Comparison of ENCODE assay signal across 7 cellular contexts in the genomic region with DNA sequence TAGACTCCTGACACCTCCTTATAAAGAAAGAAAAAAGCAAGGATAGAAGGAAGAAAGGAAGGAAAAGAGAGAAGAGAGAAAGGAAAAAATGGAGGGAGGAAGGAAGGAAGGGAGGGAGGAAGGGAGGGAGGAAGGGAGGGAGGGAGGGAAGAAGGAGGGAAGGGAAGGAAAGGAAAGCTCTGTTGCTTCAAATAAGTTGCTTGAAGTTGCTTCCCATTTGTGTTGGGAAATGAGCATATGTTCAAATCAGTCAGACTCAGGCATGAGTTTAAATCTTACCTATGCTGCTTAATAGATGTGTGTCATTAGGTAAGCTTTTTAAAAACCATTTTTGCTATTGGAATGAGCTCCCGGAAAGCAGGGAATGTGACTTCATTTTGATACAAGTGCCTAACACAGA. TPM values are rescaled to one million over a fixed set of nuclear protein-coding genes. Genes with fewer than 3 reads are reported as not detected.
"Had no signal": no experiment of that assay in that cellular context is flagged by ENCODE, and none has a peak within 500 bp of the region (broad histone marks: within the 10 kb centered on the region; RNA-seq: fewer than 3 reads in every experiment).

No MANE protein-coding gene starts in this region.

- H3K4me3 ChIP-seq: GM12878 had no signal

- DNase-seq: GDM1, GF-D8 had no signal

- ATAC-seq: GM12878 had no signal

- FAIRE-seq: G401.6, GM12878, GM12891, GM12892 had no signal

RNA-seq across cellular contexts. Expression of gene GAS2, which starts 6.6 kb away (rescaled TPM):
- total RNA-seq: G401 had no signal
